Comparison of ENCODE assay signal across 36 cellular contexts in genomic region chr6:147274776-147275175, GRCh38.
"Had no signal": no experiment of that assay in that cellular context is flagged by ENCODE, and none has a peak within 500 bp of the region (broad histone marks: within the 10 kb centered on the region; RNA-seq: fewer than 3 reads in every experiment).

No MANE protein-coding gene starts in this region.

- H3K9me3 ChIP-seq: ascending aorta had no signal

- H3K4me3 ChIP-seq: ascending aorta, cardiac muscle cell had no signal

- H3K4me3 Mint-ChIP-seq: activated B cell treated with CpG ODN at 0.5 μM for 24 hours; activated CD4-positive, alpha-beta memory T cell treated with anti-CD3 and anti-CD28 coated beads for 36 hours; activated CD4-positive, alpha-beta T cell treated with anti-CD3 and anti-CD28 coated beads, Interleukin-2, amount 10 ng/mL, durations not matched to agents 24 days and 14 days; activated CD8-positive, alpha-beta T cell treated with anti-CD3 and anti-CD28 coated beads for 36 hours; activated naive CD4-positive, alpha-beta T cell treated with anti-CD3 and anti-CD28 coated beads, Interleukin-2, amount 10 ng/mL, durations not matched to agents 7 days and 5 days; activated naive CD4-positive, alpha-beta T cell treated with anti-CD3 and anti-CD28 coated beads, Interleukin-2, amount 50 U/mL, for 24 hours; activated naive CD8-positive, alpha-beta T cell; activated naive CD8-positive, alpha-beta T cell treated with anti-CD3 and anti-CD28 coated beads, Interleukin-2, amount 10 ng/mL, durations not matched to agents 7 days and 5 days; activated naive CD8-positive, alpha-beta T cell treated with anti-CD3 and anti-CD28 coated beads, Interleukin-2, amount 50 U/mL, for 24 hours; activated T-cell treated with anti-CD3 and anti-CD28 coated beads, Interleukin-2, amount 50 U/mL, for 4 hours; brain; central memory CD8-positive, alpha-beta T cell; T-helper 1 cell treated with Interleukin-12 subunit alpha and Interleukin-12 subunit beta and Interleukin-4 antibody, amounts not matched to agents 30 μg/mL and 1 μg/mL, for 36 hours; T-helper 2 cell treated with Interferon-gamma antibody and Interleukin-4, amounts not matched to agents 5 μg/mL and 100 μg/mL, for 36 hours had no signal

- DNase-seq: activated B cell treated with CpG ODN at 0.5 μM for 24 hours; activated CD4-positive, alpha-beta memory T cell treated with anti-CD3 and anti-CD28 coated beads for 36 hours; activated CD4-positive, alpha-beta T cell treated with anti-CD3 and anti-CD28 coated beads for 4 hours; activated CD4-positive, alpha-beta T cell treated with anti-CD3 and anti-CD28 coated beads, Interleukin-2, amount 10 ng/mL, durations not matched to agents 24 days and 14 days; activated CD4-positive, alpha-beta T cell treated with anti-CD3 and anti-CD28 coated beads, Interleukin-2, amount 50 U/mL, for 1 hour; activated CD4-positive, alpha-beta T cell treated with anti-CD3 and anti-CD28 coated beads, Interleukin-2, amount 50 U/mL, for 4 hours; activated CD4-positive, CD25-positive, alpha-beta regulatory T cell treated with anti-CD3 and anti-CD28 coated beads, Interleukin-2, amount 50 U/mL, for 72 hours; activated CD8-positive, alpha-beta memory T cell treated with anti-CD3 and anti-CD28 coated beads, Interleukin-2, amount 50 U/mL, for 4 hours; activated CD8-positive, alpha-beta T cell treated with anti-CD3 and anti-CD28 coated beads for 36 hours; activated effector memory CD4-positive, alpha-beta T cell treated with Interleukin-2 at 50 U/mL for 16 hours; activated gamma-delta T cell; activated naive CD4-positive, alpha-beta T cell treated with anti-CD3 and anti-CD28 coated beads, Interleukin-2, amount 10 ng/mL, durations not matched to agents 7 days and 5 days; activated naive CD4-positive, alpha-beta T cell treated with Interleukin-2 at 50 U/mL for 16 hours; activated naive CD8-positive, alpha-beta T cell treated with anti-CD3 and anti-CD28 coated beads, Interleukin-2, amount 10 ng/mL, durations not matched to agents 7 days and 5 days; activated naive CD8-positive, alpha-beta T cell treated with anti-CD3 and anti-CD28 coated beads, Interleukin-2, amount 50 U/mL, for 24 hours; activated T-cell treated with anti-CD3 and anti-CD28 coated beads for 4 hours; activated T-cell treated with anti-CD3 and anti-CD28 coated beads, Interleukin-2, amount 50 U/mL, for 1 hour; activated T-cell treated with anti-CD3 and anti-CD28 coated beads, Interleukin-2, amount 50 U/mL, for 4 hours; amygdala; anterior cingulate cortex; caudate nucleus; cerebellar nuclear complex; T-helper 1 cell; T-helper 2 cell; T-helper 9 cell had no signal

- H3K27me3 ChIP-seq: ascending aorta, cardiac muscle cell had no signal

- H3K9me3 Mint-ChIP-seq: activated naive CD4-positive, alpha-beta T cell treated with anti-CD3 and anti-CD28 coated beads, Interleukin-2, amount 50 U/mL, for 24 hours; activated T-cell treated with anti-CD3 and anti-CD28 coated beads, Interleukin-2, amount 50 U/mL, for 4 hours; activated T-helper 2 cell treated with anti-CD3 and anti-CD28 coated beads, Interferon-gamma antibody, Interleukin-2, Interleukin-4, amounts not matched to agents 10 μg/mL and 5 μg/mL and 100 μg/mL, durations not matched to agents 14 hours and 24 hours and 36 hours; central memory CD8-positive, alpha-beta T cell had no signal

- H3K27ac ChIP-seq: ascending aorta, cardiac muscle cell, VCaP had no signal

- H3K4me1 Mint-ChIP-seq: activated B cell treated with CpG ODN at 0.5 μM for 24 hours, brain had no signal

- H3K4me1 ChIP-seq: ascending aorta had no signal

- H3K27me3 Mint-ChIP-seq: activated B cell treated with CpG ODN at 0.5 μM for 24 hours; activated CD4-positive, alpha-beta memory T cell treated with anti-CD3 and anti-CD28 coated beads for 36 hours; activated CD4-positive, alpha-beta T cell treated with anti-CD3 and anti-CD28 coated beads, Interleukin-2, amount 10 ng/mL, durations not matched to agents 24 days and 14 days; activated CD8-positive, alpha-beta T cell treated with anti-CD3 and anti-CD28 coated beads for 36 hours; activated naive CD4-positive, alpha-beta T cell treated with anti-CD3 and anti-CD28 coated beads, Interleukin-2, amount 10 ng/mL, durations not matched to agents 7 days and 5 days; activated naive CD4-positive, alpha-beta T cell treated with anti-CD3 and anti-CD28 coated beads, Interleukin-2, amount 50 U/mL, for 24 hours; activated naive CD8-positive, alpha-beta T cell; activated naive CD8-positive, alpha-beta T cell treated with anti-CD3 and anti-CD28 coated beads, Interleukin-2, amount 10 ng/mL, durations not matched to agents 7 days and 5 days; activated naive CD8-positive, alpha-beta T cell treated with anti-CD3 and anti-CD28 coated beads, Interleukin-2, amount 50 U/mL, for 24 hours; brain; central memory CD8-positive, alpha-beta T cell had no signal

- H3K27ac Mint-ChIP-seq: activated B cell treated with CpG ODN at 0.5 μM for 24 hours; activated CD4-positive, alpha-beta memory T cell treated with anti-CD3 and anti-CD28 coated beads for 36 hours; activated CD8-positive, alpha-beta T cell treated with anti-CD3 and anti-CD28 coated beads for 36 hours; activated naive CD4-positive, alpha-beta T cell treated with anti-CD3 and anti-CD28 coated beads, Interleukin-2, amount 10 ng/mL, durations not matched to agents 7 days and 5 days; activated naive CD4-positive, alpha-beta T cell treated with anti-CD3 and anti-CD28 coated beads, Interleukin-2, amount 50 U/mL, for 24 hours; activated naive CD8-positive, alpha-beta T cell; activated naive CD8-positive, alpha-beta T cell treated with anti-CD3 and anti-CD28 coated beads, Interleukin-2, amount 10 ng/mL, durations not matched to agents 7 days and 5 days; activated naive CD8-positive, alpha-beta T cell treated with anti-CD3 and anti-CD28 coated beads, Interleukin-2, amount 50 U/mL, for 24 hours; activated T-helper 2 cell treated with anti-CD3 and anti-CD28 coated beads, Interferon-gamma antibody, Interleukin-2, Interleukin-4, amounts not matched to agents 10 μg/mL and 5 μg/mL and 100 μg/mL, durations not matched to agents 14 hours and 24 hours and 36 hours; T-helper 1 cell treated with Interleukin-12 subunit alpha and Interleukin-12 subunit beta and Interleukin-4 antibody, amounts not matched to agents 30 μg/mL and 1 μg/mL, for 36 hours; T-helper 2 cell treated with Interferon-gamma antibody and Interleukin-4, amounts not matched to agents 5 μg/mL and 100 μg/mL, for 36 hours had no signal

- ATAC-seq: activated CD8-positive, alpha-beta T cell treated with anti-CD3 and anti-CD28 coated beads for 36 hours; activated naive CD8-positive, alpha-beta T cell treated with anti-CD3 and anti-CD28 coated beads, Interleukin-2, amount 50 U/mL, for 24 hours; activated T-cell treated with anti-CD3 and anti-CD28 coated beads, Interleukin-2, amount 50 U/mL, for 4 hours had no signal

- FAIRE-seq: bronchial epithelial cell had no signal
